ENCODE assay signal across 19 cellular contexts in the genomic region with DNA sequence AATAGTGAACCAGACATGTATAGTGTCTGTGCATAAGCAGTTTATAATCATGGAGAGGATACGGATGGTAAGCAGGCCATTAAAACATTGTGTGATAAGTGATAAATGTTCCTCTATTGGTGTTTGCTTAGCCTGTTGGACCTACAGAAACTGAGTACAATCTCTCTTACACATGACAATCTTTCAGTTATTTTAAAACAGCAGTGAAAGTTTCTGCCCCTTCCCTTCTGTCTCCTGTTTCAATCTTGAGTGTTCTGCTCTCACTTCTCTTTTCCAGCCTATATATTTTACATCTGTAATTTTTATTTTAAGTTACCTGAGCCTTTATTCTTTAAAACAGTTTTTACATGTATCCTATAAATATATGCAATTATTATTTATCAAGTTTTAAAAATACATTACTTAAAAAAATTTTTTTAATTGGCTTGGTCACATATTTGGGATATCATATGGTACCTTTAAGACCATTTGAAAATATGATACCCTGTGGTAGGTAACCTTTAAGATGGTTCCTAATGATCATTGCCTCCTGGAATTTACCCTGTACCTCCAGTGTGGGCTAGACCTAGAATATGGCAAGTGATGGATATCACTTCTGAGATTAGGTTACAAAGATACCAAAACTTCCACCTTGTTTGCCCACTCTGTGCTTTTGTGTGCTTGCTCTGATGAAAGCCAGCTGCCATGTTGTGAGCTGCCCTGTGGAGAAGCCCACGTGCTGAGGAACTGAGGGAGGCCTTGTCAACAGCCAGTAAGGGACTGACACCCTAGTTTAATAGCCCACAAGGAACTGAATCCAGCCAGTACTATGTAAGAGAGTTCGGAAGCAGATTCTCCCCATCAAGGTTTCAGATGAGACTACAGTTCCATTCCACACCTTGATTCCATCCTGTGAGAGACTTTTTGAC.
A peak's percentile ranks its signal among the peaks of the same experiment; 100 is the strongest.
DNase-seq lines count a peak whose midpoint lies in the region; ATAC-seq and TF ChIP-seq lines count a peak whose summit lies in the region.
"Had no signal": no experiment of that assay in that cellular context is flagged by ENCODE, and none has a peak within 500 bp of the region (broad histone marks: within the 10 kb centered on the region; RNA-seq: fewer than 3 reads in every experiment).

No MANE protein-coding gene starts in this region.

- H3K4me3 Mint-ChIP-seq in nephron progenitor cell, result no peak overlapping the region
- no peak overlapping the region for H3K4me3 Mint-ChIP-seq in stimulated activated effector memory CD8-positive, alpha-beta T cell treated with anti-CD3 and anti-CD28 coated beads, Interleukin-12 subunit alpha, Interleukin-12 subunit beta, amount 100 ng/mL, for 72 hours
- H3K4me3 Mint-ChIP-seq: GM23338, IgD-negative memory B cell had no signal

- TF ChIP-seq CTCF in nephron progenitor cell (IDR thresholded peaks at IDR 0.05), result no peak

- H3K36me3 Mint-ChIP-seq in nephron progenitor cell (ENCODE audit: low read depth), result peaks cover 42% of the 10 kb centered on the region
- no peaks in the 10 kb centered on the region for H3K36me3 Mint-ChIP-seq in stimulated activated effector memory CD8-positive, alpha-beta T cell treated with anti-CD3 and anti-CD28 coated beads, Interleukin-12 subunit alpha, Interleukin-12 subunit beta, amount 100 ng/mL, for 72 hours

- no peaks in the 10 kb centered on the region for H3K27me3 Mint-ChIP-seq in nephron progenitor cell (ENCODE audit: low read depth, poor library complexity)
- H3K27me3 Mint-ChIP-seq: IgD-negative memory B cell had no signal

- ATAC-seq in GM21723 (IDR thresholded peaks at IDR 0.05; ENCODE audit: unreplicated experiment), result peak; percentile 93
- ATAC-seq in HG03354 (IDR thresholded peaks at IDR 0.05; ENCODE audit: poor library complexity, severe bottlenecking, unreplicated experiment), result peak; percentile 66
- ATAC-seq in stimulated activated effector memory CD8-positive, alpha-beta T cell treated with anti-CD3 and anti-CD28 coated beads, Interleukin-12 subunit alpha, Interleukin-12 subunit beta, amount 100 ng/mL, for 72 hours, result no peak
- ATAC-seq: foreskin keratinocyte, GM23338, left colon had no signal

- H3K27ac Mint-ChIP-seq in nephron progenitor cell, result peak overlapping the region; percentile 59
- H3K27ac Mint-ChIP-seq in stimulated activated effector memory CD8-positive, alpha-beta T cell treated with anti-CD3 and anti-CD28 coated beads, Interleukin-12 subunit alpha, Interleukin-12 subunit beta, amount 100 ng/mL, for 72 hours, result no peak overlapping the region
- H3K27ac Mint-ChIP-seq: GM23338 had no signal

- H3K9me3 Mint-ChIP-seq in nephron progenitor cell, result peaks cover 17% of the 10 kb centered on the region
- peaks cover 3% of the 10 kb centered on the region for H3K9me3 Mint-ChIP-seq in stimulated activated effector memory CD8-positive, alpha-beta T cell treated with anti-CD3 and anti-CD28 coated beads, Interleukin-12 subunit alpha, Interleukin-12 subunit beta, amount 100 ng/mL, for 72 hours
- H3K9me3 Mint-ChIP-seq: IgD-negative memory B cell had no signal

- DNase-seq in SIG-M5 treated with dmso at 0.1 percent for 504 hours (lab: John Stamatoyannopoulos, UW; ENCODE audit: unreplicated experiment), result peak; percentile 42
- no peak for DNase-seq in SIG-M5 (lab: John Stamatoyannopoulos, UW)
- no peak for DNase-seq in nephron progenitor cell
- DNase-seq in stimulated activated effector memory CD8-positive, alpha-beta T cell treated with anti-CD3 and anti-CD28 coated beads, Interleukin-12 subunit alpha, Interleukin-12 subunit beta, amount 100 ng/mL, for 72 hours (ENCODE audit: low spot score in 2 of 2), result no peak
- DNase-seq in NK-92 treated with Interleukin-12 subunit alpha and Interleukin-12 subunit beta, amount 100 ng/mL, for 24 hours (lab: John Stamatoyannopoulos, UW), result no peak
- no peak for DNase-seq in stimulated activated CD4-positive, alpha-beta T cell treated with anti-CD3 and anti-CD28 coated beads, Interleukin-2, amount 100 ng/mL, for 24 hours
- DNase-seq: activated CD4-positive, alpha-beta T cell treated with anti-CD3 and anti-CD28 coated beads, Interleukin-2, amount 50 U/mL, for 1 hour; activated naive CD4-positive, alpha-beta T cell treated with anti-CD3 and anti-CD28 coated beads, Interleukin-2, amount 50 U/mL, for 16 hours; cortex of kidney; DMS53; foreskin keratinocyte; left colon; NCI-H226; ovary; substantia nigra had no signal

- peaks cover 3% of the 10 kb centered on the region for H3K4me1 Mint-ChIP-seq in nephron progenitor cell
- H3K4me1 Mint-ChIP-seq in stimulated activated effector memory CD8-positive, alpha-beta T cell treated with anti-CD3 and anti-CD28 coated beads, Interleukin-12 subunit alpha, Interleukin-12 subunit beta, amount 100 ng/mL, for 72 hours, result no peaks in the 10 kb centered on the region
- H3K4me1 Mint-ChIP-seq: GM23338 had no signal
